Comparison of ENCODE assay signal across 8 cellular contexts in genomic region chr16:9647981-9648701, GRCh38.
DNase-seq lines count a peak whose midpoint lies in the region; ATAC-seq and TF ChIP-seq lines count a peak whose summit lies in the region.

No MANE protein-coding gene starts in this region.

- H3K4me3 ChIP-seq in HFF-Myc (replicated peaks; ENCODE audit: low read depth, low read length) (no peak overlapping the region), adipocyte (ENCODE audit: low read length) (no peak overlapping the region)

- H3K4me1 ChIP-seq in adipocyte (ENCODE audit: control insufficient read depth, insufficient read depth, low read length), result no peaks in the 10 kb centered on the region

- TF ChIP-seq CTCF in C4-2B (conservative IDR thresholded peaks at IDR 0.05) (peak; percentile 83), HFF-Myc (IDR thresholded peaks at IDR 0.05; ENCODE audit: low read depth, low read length, missing control alignments) (peak; percentile 33)

- no peaks in the 10 kb centered on the region for H3K9me3 ChIP-seq in adipocyte (ENCODE audit: control insufficient read depth, low read length)

- H3K36me3 ChIP-seq in adipocyte (ENCODE audit: control insufficient read depth, insufficient read depth, low read length, severe bottlenecking), result no peaks in the 10 kb centered on the region

- DNase-seq in HFF-Myc (ENCODE audit: extremely low read depth, low read depth), result no peak
- peak; percentile 67 for DNase-seq in adipocyte (ENCODE audit: low read depth)
- DNase-seq in inferior parietal cortex (ENCODE audit: extremely low spot score), result peak; percentile 70
- DNase-seq in UCSD-AML1 (lab: John Stamatoyannopoulos, UW; ENCODE audit: unreplicated experiment), result no peak
- DNase-seq in GDM1 (lab: John Stamatoyannopoulos, UW), result no peak
- no peak for DNase-seq in activated gamma-delta T cell (lab: John Stamatoyannopoulos, UW)

- no peak for ATAC-seq in HG03460 (IDR thresholded peaks at IDR 0.05; ENCODE audit: unreplicated experiment)

- H3K9ac ChIP-seq in adipocyte (ENCODE audit: low read length), result no peak overlapping the region

- no peak overlapping the region for H3K27ac ChIP-seq in C4-2B

- peaks cover 14% of the 10 kb centered on the region for H3K27me3 ChIP-seq in adipocyte (replicated peaks; ENCODE audit: control insufficient read depth, insufficient read depth, low read length)

Comparison
In these comparisons a context has a peak if more than half of its experiments do, and no peak if none do; other contexts are left out.
1. DNase-seq: peak in adipocyte (single experiment) and inferior parietal cortex (single experiment); none in HFF-Myc (single experiment), UCSD-AML1 (single experiment), GDM1 (single experiment) and activated gamma-delta T cell (single experiment).